ENCODE assay signal across 8 cellular contexts in genomic region chr2:176085861-176086771, GRCh38. TPM values are rescaled to one million over a fixed set of nuclear protein-coding genes. Genes with fewer than 3 reads are reported as not detected.
A peak's percentile ranks its signal among the peaks of the same experiment; 100 is the strongest.
DNase-seq lines count a peak whose midpoint lies in the region; ATAC-seq and TF ChIP-seq lines count a peak whose summit lies in the region.

No MANE protein-coding gene starts in this region.

- POLR2A ChIA-PET in activated CD4-positive, alpha-beta T cell treated with anti-CD3 and anti-CD28 coated beads for 36 hours (lab: Charles Lee) = no interaction called here

- peaks cover 4% of the 10 kb centered on the region for H3K9me3 Mint-ChIP-seq in activated CD4-positive, alpha-beta T cell treated with anti-CD3 and anti-CD28 coated beads for 36 hours (ENCODE audit: low read depth)

- H3K27me3 ChIP-seq in lower lobe of right lung (ENCODE audit: low read depth) = peaks cover 100% of the 10 kb centered on the region

- H3K4me1 ChIP-seq in lower lobe of right lung = peaks cover 21% of the 10 kb centered on the region

- TF ChIP-seq CTCF in astrocyte of the cerebellum (IDR thresholded peaks at IDR 0.05; ENCODE audit: low read depth, low read length, missing control alignments) (peak; percentile 58), lower lobe of right lung (IDR thresholded peaks at IDR 0.05) (peak; percentile 26)

- peaks cover 8% of the 10 kb centered on the region for H3K4me1 Mint-ChIP-seq in activated CD4-positive, alpha-beta T cell treated with anti-CD3 and anti-CD28 coated beads for 36 hours

- no peak overlapping the region for H3K27ac ChIP-seq in lower lobe of right lung

- no peak overlapping the region for H3K4me3 ChIP-seq in astrocyte of the cerebellum (ENCODE audit: low read depth, low read length)
- H3K4me3 ChIP-seq in lower lobe of right lung = no peak overlapping the region

- peaks cover 87% of the 10 kb centered on the region for H3K27me3 Mint-ChIP-seq in activated CD4-positive, alpha-beta T cell treated with anti-CD3 and anti-CD28 coated beads for 36 hours

- DNase-seq in activated CD4-positive, alpha-beta T cell treated with anti-CD3 and anti-CD28 coated beads for 36 hours = peak; percentile 54
- DNase-seq in activated CD4-positive, alpha-beta T cell treated with anti-CD3 and anti-CD28 coated beads, Interleukin-2, amount 50 U/mL, for 1 hour = no peak
- peak; percentile 60 for DNase-seq in NCI-H1694 treated with DMSO at 0.1 percent for 48 hours (lab: John Stamatoyannopoulos, UW)
- peak; percentile 12 for DNase-seq in astrocyte of the cerebellum (ENCODE audit: low read depth)
- no peak for DNase-seq in lower lobe of right lung
- DNase-seq in NCI-H128 (lab: John Stamatoyannopoulos, UW; ENCODE audit: unreplicated experiment) = no peak
- no peak for DNase-seq in DMS79 treated with DMSO at 0.1 percent for 48 hours (lab: John Stamatoyannopoulos, UW)

- no peak overlapping the region for H3K27ac Mint-ChIP-seq in activated CD4-positive, alpha-beta T cell treated with anti-CD3 and anti-CD28 coated beads for 36 hours

- no peaks in the 10 kb centered on the region for H3K36me3 ChIP-seq in lower lobe of right lung

- H3K36me3 Mint-ChIP-seq in activated CD4-positive, alpha-beta T cell treated with anti-CD3 and anti-CD28 coated beads for 36 hours (ENCODE audit: low read depth) = peaks cover 6% of the 10 kb centered on the region

- H3K4me3 Mint-ChIP-seq in activated CD4-positive, alpha-beta T cell treated with anti-CD3 and anti-CD28 coated beads for 36 hours = no peak overlapping the region

- in situ Hi-C loops in astrocyte of the cerebellum (cut with HindIII; ENCODE audit: low sequenced_read_pairs) = loop anchor here (25.0 kb wide), 1 partner anchor 1174 kb away; no protein-coding TSS in a partner anchor

- no peak for ATAC-seq in activated CD4-positive, alpha-beta T cell treated with anti-CD3 and anti-CD28 coated beads for 36 hours
- ATAC-seq in lower lobe of right lung = peak; percentile 11 to 17
- no peak for ATAC-seq in GM18519 (IDR thresholded peaks at IDR 0.05; ENCODE audit: low FRiP score, unreplicated experiment)

- intact Hi-C loops in activated CD4-positive, alpha-beta T cell treated with anti-CD3 and anti-CD28 coated beads for 36 hours (cut with DNase I, micrococcal nuclease) = loop anchor here (2.0 to 10.0 kb wide), 4 partner anchors 27 to 1751 kb away; partner anchors contain the start of gene SP9 (in 1 of the 2)
- intact Hi-C loops in lower lobe of right lung (cut with DNase I) = no loop called here

- CTCF ChIA-PET in activated CD4-positive, alpha-beta T cell treated with anti-CD3 and anti-CD28 coated beads for 36 hours (lab: Charles Lee) = interaction anchor here (0.6 to 1.9 kb wide), 8 partner anchors 11 to 834 kb away, joined by 3 to 10 read pairs (median 3); no protein-coding TSS in a partner anchor

- H3K9me3 ChIP-seq in lower lobe of right lung = no peaks in the 10 kb centered on the region

RNA-seq across cellular contexts. Expression of gene EVX2, which starts 2.4 kb away (rescaled TPM):
- total RNA-seq in activated CD4-positive, alpha-beta T cell treated with anti-CD3 and anti-CD28 coated beads for 36 hours = not detected
- not detected for total RNA-seq in lower lobe of right lung

RNA-seq across cellular contexts. Expression of gene HOXD13, which starts 6.4 kb away (rescaled TPM):
- not detected for total RNA-seq in activated CD4-positive, alpha-beta T cell treated with anti-CD3 and anti-CD28 coated beads for 36 hours
- total RNA-seq in lower lobe of right lung = not detected

RNA-seq across cellular contexts. Expression of gene HOXD12, which starts 13.5 kb away (rescaled TPM):
- total RNA-seq in activated CD4-positive, alpha-beta T cell treated with anti-CD3 and anti-CD28 coated beads for 36 hours = not detected
- not detected for total RNA-seq in lower lobe of right lung

RNA-seq across cellular contexts. Expression of gene HOXD11, which starts 21.0 kb away (rescaled TPM):
- not detected for total RNA-seq in activated CD4-positive, alpha-beta T cell treated with anti-CD3 and anti-CD28 coated beads for 36 hours
- not detected for total RNA-seq in lower lobe of right lung

RNA-seq across cellular contexts. Expression of gene HOXD10, which starts 30.5 kb away (rescaled TPM):
- total RNA-seq in activated CD4-positive, alpha-beta T cell treated with anti-CD3 and anti-CD28 coated beads for 36 hours = not detected
- total RNA-seq in lower lobe of right lung = not detected

Comparison
In these comparisons a context has a peak if more than half of its experiments do, and no peak if none do; other contexts are left out.
1. DNase-seq: peak in activated CD4-positive, alpha-beta T cell treated with anti-CD3 and anti-CD28 coated beads for 36 hours (single experiment), NCI-H1694 treated with DMSO at 0.1 percent for 48 hours (single experiment) and astrocyte of the cerebellum (single experiment); none in activated CD4-positive, alpha-beta T cell treated with anti-CD3 and anti-CD28 coated beads, Interleukin-2, amount 50 U/mL, for 1 hour (single experiment), lower lobe of right lung (single experiment), NCI-H128 (single experiment) and DMS79 treated with DMSO at 0.1 percent for 48 hours (single experiment).
2. ATAC-seq: peak in lower lobe of right lung (2 of 2); none in activated CD4-positive, alpha-beta T cell treated with anti-CD3 and anti-CD28 coated beads for 36 hours (single experiment) and GM18519 (single experiment).